Comparison of ENCODE assay signal across 8 cellular contexts in the genomic region with DNA sequence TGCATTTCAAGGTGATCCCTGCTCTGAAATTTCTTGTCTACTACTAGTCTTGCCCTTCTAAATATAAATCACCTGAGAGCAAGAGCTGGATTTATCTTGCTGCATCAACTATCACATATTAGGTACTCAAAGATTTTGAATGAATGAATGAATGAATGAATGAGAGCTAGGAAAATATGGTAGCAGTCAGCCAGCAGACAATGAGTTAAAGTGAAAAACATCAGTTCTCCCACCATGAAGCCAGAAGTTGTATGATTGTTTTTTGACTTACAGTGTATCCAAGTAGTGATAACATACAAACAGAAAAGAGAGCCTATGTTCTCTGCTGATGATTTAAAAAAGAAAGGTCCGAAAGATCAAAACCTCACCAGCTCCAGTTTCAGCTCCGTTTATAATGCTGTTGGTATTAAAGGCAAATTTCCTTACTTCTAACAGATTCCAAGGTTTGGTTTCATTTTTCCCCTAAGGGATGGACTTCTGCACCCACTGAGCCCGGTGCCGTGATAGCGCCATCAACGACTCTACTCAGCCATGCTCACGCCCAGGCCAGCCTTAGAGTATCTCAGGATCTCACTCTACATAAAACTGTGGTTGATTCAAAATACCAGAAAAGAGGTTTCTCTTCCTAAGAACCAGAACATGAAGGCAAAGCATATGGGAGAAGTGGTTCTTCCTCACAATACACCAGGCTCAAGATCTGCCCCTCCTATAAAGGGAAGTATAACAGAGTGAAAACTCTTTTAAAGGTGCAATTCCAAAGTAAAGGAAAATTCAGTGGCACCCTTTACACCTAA.
DNase-seq lines count a peak whose midpoint lies in the region; ATAC-seq and TF ChIP-seq lines count a peak whose summit lies in the region.

No MANE protein-coding gene starts in this region.

- peak; percentile 70 for ATAC-seq in activated CD8-positive, alpha-beta memory T cell treated with anti-CD3 and anti-CD28 coated beads, Interleukin-2, amount 10 ng/mL, durations not matched to agents 7 days and 5 days
- ATAC-seq in activated T-cell treated with anti-CD3 and anti-CD28 coated beads, Interleukin-2, amount 50 U/mL, for 4 hours = peak; percentile 48 to 49
- ATAC-seq in left colon (peak; percentile 26), HG02973 (IDR thresholded peaks at IDR 0.05; ENCODE audit: unreplicated experiment) (no peak), HG03175 (IDR thresholded peaks at IDR 0.05; ENCODE audit: unreplicated experiment) (no peak)

- WGBS in suprapubic skin = 81% methylated on average over 7 of the region's 7 CpGs
- WGBS in tibial nerve, 2 donors = 64 to 67% methylated on average over 7 of the region's 7 CpGs

- peak overlapping the region; percentile 87 for H3K4me3 Mint-ChIP-seq in activated CD8-positive, alpha-beta memory T cell treated with anti-CD3 and anti-CD28 coated beads, Interleukin-2, amount 10 ng/mL, durations not matched to agents 7 days and 5 days
- H3K4me3 Mint-ChIP-seq in activated T-cell treated with anti-CD3 and anti-CD28 coated beads, Interleukin-2, amount 50 U/mL, for 4 hours = peak overlapping the region; percentile 91

- H3K9me3 ChIP-seq in suprapubic skin (no peaks in the 10 kb centered on the region), tibial nerve (no peaks in the 10 kb centered on the region)

- H3K4me1 ChIP-seq in suprapubic skin (peaks cover 3% of the 10 kb centered on the region), tibial nerve (peaks cover 0 to 10% (median 3%) of the 10 kb centered on the region in 4 donors)

- peaks cover 20% of the 10 kb centered on the region for H3K36me3 ChIP-seq in suprapubic skin
- H3K36me3 ChIP-seq in tibial nerve = peaks cover 0 to 10% (median 0%) of the 10 kb centered on the region in 3 donors

- DNase-seq in activated CD8-positive, alpha-beta memory T cell treated with anti-CD3 and anti-CD28 coated beads, Interleukin-2, amount 10 ng/mL, durations not matched to agents 7 days and 5 days = peak; percentile 50
- DNase-seq in activated CD8-positive, alpha-beta memory T cell treated with anti-CD3 and anti-CD28 coated beads, Interleukin-2, amount 50 U/mL, for 48 hours = no peak
- DNase-seq in activated T-cell treated with anti-CD3 and anti-CD28 coated beads, Interleukin-2, amount 50 U/mL, for 4 hours = no peak
- DNase-seq in left colon (no peak), suprapubic skin (ENCODE audit: low spot score in 2 of 2) (no peak), tibial nerve (ENCODE audit: low spot score in 2 of 2) (no peak)

- TF ChIP-seq EP300 in suprapubic skin (IDR thresholded peaks at IDR 0.05) = no peak
- no peak for TF ChIP-seq EP300 in tibial nerve (IDR thresholded peaks at IDR 0.05)

- intact Hi-C loops in left colon (cut with DNase I, micrococcal nuclease) = no loop called here

- peaks cover 50% of the 10 kb centered on the region for H3K4me1 Mint-ChIP-seq in activated CD8-positive, alpha-beta memory T cell treated with anti-CD3 and anti-CD28 coated beads, Interleukin-2, amount 10 ng/mL, durations not matched to agents 7 days and 5 days
- peaks cover 77% of the 10 kb centered on the region for H3K4me1 Mint-ChIP-seq in activated T-cell treated with anti-CD3 and anti-CD28 coated beads, Interleukin-2, amount 50 U/mL, for 4 hours (ENCODE audit: low read depth)

- TF ChIP-seq POLR2A in suprapubic skin (IDR thresholded peaks at IDR 0.05) (no peak), tibial nerve (IDR thresholded peaks at IDR 0.05) (no peak)

- H3K9me3 Mint-ChIP-seq in activated CD8-positive, alpha-beta memory T cell treated with anti-CD3 and anti-CD28 coated beads, Interleukin-2, amount 10 ng/mL, durations not matched to agents 7 days and 5 days (ENCODE audit: low read depth) = no peaks in the 10 kb centered on the region
- no peaks in the 10 kb centered on the region for H3K9me3 Mint-ChIP-seq in activated T-cell treated with anti-CD3 and anti-CD28 coated beads, Interleukin-2, amount 50 U/mL, for 4 hours

- H3K27ac ChIP-seq in suprapubic skin (no peak overlapping the region), tibial nerve (peak overlapping the region in 2 of 4 donors; percentile 5 to 68)

- H3K36me3 Mint-ChIP-seq in activated CD8-positive, alpha-beta memory T cell treated with anti-CD3 and anti-CD28 coated beads, Interleukin-2, amount 10 ng/mL, durations not matched to agents 7 days and 5 days = peaks cover 19% of the 10 kb centered on the region
- H3K36me3 Mint-ChIP-seq in activated T-cell treated with anti-CD3 and anti-CD28 coated beads, Interleukin-2, amount 50 U/mL, for 4 hours (ENCODE audit: insufficient read depth) = peaks cover 15% of the 10 kb centered on the region

- CTCF ChIA-PET in activated CD8-positive, alpha-beta memory T cell treated with anti-CD3 and anti-CD28 coated beads, Interleukin-2, amount 10 ng/mL, durations not matched to agents 7 days and 5 days (lab: Charles Lee) = interaction anchor here (1.0 to 3.9 kb wide), 9 partner anchors 9 to 221 kb away, joined by 3 to 28 read pairs (median 5); no protein-coding TSS in a partner anchor

- peak overlapping the region; percentile 99 for H3K27ac Mint-ChIP-seq in activated CD8-positive, alpha-beta memory T cell treated with anti-CD3 and anti-CD28 coated beads, Interleukin-2, amount 10 ng/mL, durations not matched to agents 7 days and 5 days

- H3K4me3 ChIP-seq in suprapubic skin (peak overlapping the region; percentile 28), tibial nerve (peak overlapping the region in 2 of 4 donors; percentile 31 to 35)

- no peaks in the 10 kb centered on the region for H3K27me3 Mint-ChIP-seq in activated CD8-positive, alpha-beta memory T cell treated with anti-CD3 and anti-CD28 coated beads, Interleukin-2, amount 10 ng/mL, durations not matched to agents 7 days and 5 days
- no peaks in the 10 kb centered on the region for H3K27me3 Mint-ChIP-seq in activated T-cell treated with anti-CD3 and anti-CD28 coated beads, Interleukin-2, amount 50 U/mL, for 4 hours (ENCODE audit: low read depth)

- TF ChIP-seq CTCF in suprapubic skin (IDR thresholded peaks at IDR 0.05) (no peak), tibial nerve (IDR thresholded peaks at IDR 0.05) (no peak)

- no peaks in the 10 kb centered on the region for H3K27me3 ChIP-seq in suprapubic skin
- no peaks in the 10 kb centered on the region for H3K27me3 ChIP-seq in tibial nerve

Comparison
In these comparisons a context has a peak if more than half of its experiments do, and no peak if none do; other contexts are left out.
1. ATAC-seq: peak in activated CD8-positive, alpha-beta memory T cell treated with anti-CD3 and anti-CD28 coated beads, Interleukin-2, amount 10 ng/mL, durations not matched to agents 7 days and 5 days (single experiment), activated T-cell treated with anti-CD3 and anti-CD28 coated beads, Interleukin-2, amount 50 U/mL, for 4 hours (2 of 2) and left colon (single experiment); none in HG02973 (single experiment) and HG03175 (single experiment).